ENCODE assay signal across 13 cellular contexts in the genomic region with DNA sequence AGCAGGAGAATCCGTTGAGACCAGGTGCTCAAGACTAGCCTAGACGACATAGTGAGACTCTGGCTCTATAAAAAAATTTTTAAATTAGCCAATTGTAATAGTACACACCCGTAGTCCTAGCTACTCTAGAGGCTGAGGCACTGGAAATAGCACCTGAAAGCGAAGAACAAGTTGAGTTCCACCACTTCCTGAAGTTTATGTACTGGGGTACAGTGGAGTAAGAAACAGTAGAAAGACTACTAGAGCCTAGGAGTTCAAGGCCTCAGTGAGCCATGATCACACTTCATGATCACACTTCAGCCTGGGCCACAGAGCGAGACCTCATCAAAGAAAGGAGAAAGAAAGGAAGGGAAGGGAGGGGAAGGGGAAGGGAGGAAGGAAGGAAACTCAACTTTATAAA. TPM values are rescaled to one million over a fixed set of nuclear protein-coding genes. Genes with fewer than 3 reads are reported as not detected.
DNase-seq lines count a peak whose midpoint lies in the region; ATAC-seq and TF ChIP-seq lines count a peak whose summit lies in the region.
"Had no signal": no experiment of that assay in that cellular context is flagged by ENCODE, and none has a peak within 500 bp of the region (broad histone marks: within the 10 kb centered on the region; RNA-seq: fewer than 3 reads in every experiment).

No MANE protein-coding gene starts in this region.

- no peaks in the 10 kb centered on the region for H3K27me3 ChIP-seq in naive thymus-derived CD4-positive, alpha-beta T cell (ENCODE audit: control insufficient read depth in 2 of 2, insufficient read depth in 2 of 2, low read length in 2 of 2)
- H3K27me3 ChIP-seq in gastroesophageal sphincter (no peaks in the 10 kb centered on the region), tibial nerve (no peaks in the 10 kb centered on the region)
- H3K27me3 ChIP-seq: esophagus squamous epithelium, thyroid gland had no signal

- no peaks in the 10 kb centered on the region for H3K9me3 Mint-ChIP-seq in T-helper 1 cell treated with Interleukin-12 subunit alpha and Interleukin-12 subunit beta and Interleukin-4 antibody, amounts not matched to agents 30 μg/mL and 1 μg/mL, for 36 hours
- no peaks in the 10 kb centered on the region for H3K9me3 Mint-ChIP-seq in activated CD4-positive, alpha-beta memory T cell treated with anti-CD3 and anti-CD28 coated beads, Interleukin-2, amount 10 ng/mL, durations not matched to agents 7 days and 5 days
- H3K9me3 Mint-ChIP-seq in naive thymus-derived CD4-positive, alpha-beta T cell: no peaks in the 10 kb centered on the region

- no peak for TF ChIP-seq CTCF in gastroesophageal sphincter (IDR thresholded peaks at IDR 0.05)
- TF ChIP-seq CTCF in tibial nerve (IDR thresholded peaks at IDR 0.05): no peak

- peaks cover 50% of the 10 kb centered on the region for H3K36me3 Mint-ChIP-seq in T-helper 1 cell treated with Interleukin-12 subunit alpha and Interleukin-12 subunit beta and Interleukin-4 antibody, amounts not matched to agents 30 μg/mL and 1 μg/mL, for 36 hours (ENCODE audit: low read depth)
- H3K36me3 Mint-ChIP-seq in activated CD4-positive, alpha-beta memory T cell treated with anti-CD3 and anti-CD28 coated beads, Interleukin-2, amount 10 ng/mL, durations not matched to agents 7 days and 5 days (ENCODE audit: low read depth): peaks cover 67% of the 10 kb centered on the region
- H3K36me3 Mint-ChIP-seq in naive thymus-derived CD4-positive, alpha-beta T cell: peaks cover 3 to 65% (median 27%) of the 10 kb centered on the region in 5 donors

- TF ChIP-seq EP300 in gastroesophageal sphincter (IDR thresholded peaks at IDR 0.05) (no peak), tibial nerve (IDR thresholded peaks at IDR 0.05) (no peak)

- no peak for DNase-seq in T-helper 1 cell
- no peak for DNase-seq in activated CD4-positive, alpha-beta memory T cell treated with anti-CD3 and anti-CD28 coated beads, Interleukin-2, amount 10 ng/mL, durations not matched to agents 7 days and 5 days
- peak in 4 of 9 donors; percentile 11 to 16 (median 15) for DNase-seq in naive thymus-derived CD4-positive, alpha-beta T cell
- no peak for DNase-seq in stimulated activated CD4-positive, alpha-beta T cell treated with anti-CD3 and anti-CD28 coated beads, Interleukin-12 subunit alpha, Interleukin-12 subunit beta, amount 100 ng/mL, for 4 hours
- DNase-seq in tibial nerve (ENCODE audit: low spot score in 2 of 2): no peak
- DNase-seq: 8988T; activated CD4-positive, CD25-positive, alpha-beta regulatory T cell treated with anti-CD3 and anti-CD28 coated beads, Interleukin-2, amount 50 U/mL, for 72 hours; Calu3; esophagus squamous epithelium; thyroid gland had no signal

- peaks cover 30% of the 10 kb centered on the region for H3K4me1 Mint-ChIP-seq in T-helper 1 cell treated with Interleukin-12 subunit alpha and Interleukin-12 subunit beta and Interleukin-4 antibody, amounts not matched to agents 30 μg/mL and 1 μg/mL, for 36 hours (ENCODE audit: low read depth)
- peaks cover 28% of the 10 kb centered on the region for H3K4me1 Mint-ChIP-seq in activated CD4-positive, alpha-beta memory T cell treated with anti-CD3 and anti-CD28 coated beads, Interleukin-2, amount 10 ng/mL, durations not matched to agents 7 days and 5 days
- peaks cover 40 to 86% (median 82%) of the 10 kb centered on the region in 7 donors for H3K4me1 Mint-ChIP-seq in naive thymus-derived CD4-positive, alpha-beta T cell

- no peak for TF ChIP-seq POLR2A in gastroesophageal sphincter (IDR thresholded peaks at IDR 0.05)
- TF ChIP-seq POLR2A in tibial nerve (IDR thresholded peaks at IDR 0.05): no peak

- WGBS in gastroesophageal sphincter (ENCODE audit: low coverage in 1 of 2), 2 donors: 94 to 100% methylated on average over 3 to 4 of the region's 5 CpGs
- 90 to 91% methylated on average over 5 of the region's 5 CpGs for WGBS in tibial nerve, 2 donors

- peaks cover 15 to 19% of the 10 kb centered on the region in 2 donors for H3K4me1 ChIP-seq in naive thymus-derived CD4-positive, alpha-beta T cell (ENCODE audit: control insufficient read depth in 2 of 2, insufficient read depth in 2 of 2, low read length in 2 of 2)
- H3K4me1 ChIP-seq in gastroesophageal sphincter (peaks cover 0 to 45% (median 0%) of the 10 kb centered on the region in 3 donors), tibial nerve (peaks cover 0 to 27% (median 0%) of the 10 kb centered on the region in 4 donors)
- H3K4me1 ChIP-seq: thyroid gland had no signal

- POLR2A ChIA-PET in activated CD4-positive, alpha-beta memory T cell treated with anti-CD3 and anti-CD28 coated beads, Interleukin-2, amount 10 ng/mL, durations not matched to agents 7 days and 5 days (lab: Charles Lee): interaction anchor here (0.9 to 2.7 kb wide), 4 partner anchors 9 to 19 kb away, joined by 3 to 10 read pairs (median 6); a partner anchor contains a TSS
- POLR2A ChIA-PET in naive thymus-derived CD4-positive, alpha-beta T cell (lab: Charles Lee): interaction anchor here (0.6 to 1.5 kb wide), 3 partner anchors 9 to 110 kb away, joined by 3 to 6 read pairs (median 5); no protein-coding TSS in a partner anchor

- H3K27me3 Mint-ChIP-seq in T-helper 1 cell treated with Interleukin-12 subunit alpha and Interleukin-12 subunit beta and Interleukin-4 antibody, amounts not matched to agents 30 μg/mL and 1 μg/mL, for 36 hours (ENCODE audit: low read depth): no peaks in the 10 kb centered on the region
- no peaks in the 10 kb centered on the region for H3K27me3 Mint-ChIP-seq in activated CD4-positive, alpha-beta memory T cell treated with anti-CD3 and anti-CD28 coated beads, Interleukin-2, amount 10 ng/mL, durations not matched to agents 7 days and 5 days
- H3K27me3 Mint-ChIP-seq in naive thymus-derived CD4-positive, alpha-beta T cell: no peaks in the 10 kb centered on the region

- no peak overlapping the region for H3K4me3 Mint-ChIP-seq in T-helper 1 cell treated with Interleukin-12 subunit alpha and Interleukin-12 subunit beta and Interleukin-4 antibody, amounts not matched to agents 30 μg/mL and 1 μg/mL, for 36 hours
- no peak overlapping the region for H3K4me3 Mint-ChIP-seq in activated CD4-positive, alpha-beta memory T cell treated with anti-CD3 and anti-CD28 coated beads, Interleukin-2, amount 10 ng/mL, durations not matched to agents 7 days and 5 days
- peak overlapping the region in 9 of 10 donors; percentile 1 to 65 (median 27) for H3K4me3 Mint-ChIP-seq in naive thymus-derived CD4-positive, alpha-beta T cell

- H3K9me3 ChIP-seq in naive thymus-derived CD4-positive, alpha-beta T cell (ENCODE audit: control insufficient read depth in 2 of 3, low read length in 3 of 3): no peaks in the 10 kb centered on the region
- no peaks in the 10 kb centered on the region for H3K9me3 ChIP-seq in gastroesophageal sphincter
- H3K9me3 ChIP-seq in tibial nerve: no peaks in the 10 kb centered on the region
- H3K9me3 ChIP-seq: esophagus squamous epithelium, thyroid gland had no signal

- peak overlapping the region; percentile 4 for H3K4me3 ChIP-seq in naive thymus-derived CD4-positive, alpha-beta T cell (ENCODE audit: low read length)
- H3K4me3 ChIP-seq in gastroesophageal sphincter (no peak overlapping the region), tibial nerve (no peak overlapping the region)
- H3K4me3 ChIP-seq: esophagus squamous epithelium, thyroid gland had no signal

- H3K36me3 ChIP-seq in naive thymus-derived CD4-positive, alpha-beta T cell (ENCODE audit: control insufficient read depth in 2 of 3, insufficient read depth in 3 of 3, low read length in 3 of 3): peaks cover 0 to 26% (median 2%) of the 10 kb centered on the region in 3 experiments
- H3K36me3 ChIP-seq in gastroesophageal sphincter (peaks cover 0 to 31% of the 10 kb centered on the region in 2 donors), tibial nerve (peaks cover 0 to 37% (median 0%) of the 10 kb centered on the region in 3 donors)

- intact Hi-C loops in naive thymus-derived CD4-positive, alpha-beta T cell (cut with micrococcal nuclease): no loop called here

- peak; percentile 41 for ATAC-seq in HG02610 (IDR thresholded peaks at IDR 0.05; ENCODE audit: unreplicated experiment)
- ATAC-seq in naive thymus-derived CD4-positive, alpha-beta T cell: peak; percentile 69
- ATAC-seq in gastroesophageal sphincter: no peak

- H3K27ac Mint-ChIP-seq in T-helper 1 cell treated with Interleukin-12 subunit alpha and Interleukin-12 subunit beta and Interleukin-4 antibody, amounts not matched to agents 30 μg/mL and 1 μg/mL, for 36 hours: peak overlapping the region; percentile 80
- H3K27ac Mint-ChIP-seq in activated CD4-positive, alpha-beta memory T cell treated with anti-CD3 and anti-CD28 coated beads, Interleukin-2, amount 10 ng/mL, durations not matched to agents 7 days and 5 days: peak overlapping the region; percentile 44
- peak overlapping the region; percentile 52 to 87 (median 76) for H3K27ac Mint-ChIP-seq in naive thymus-derived CD4-positive, alpha-beta T cell

- CTCF ChIA-PET in activated CD4-positive, alpha-beta memory T cell treated with anti-CD3 and anti-CD28 coated beads, Interleukin-2, amount 10 ng/mL, durations not matched to agents 7 days and 5 days (lab: Charles Lee): no interaction called here
- CTCF ChIA-PET in naive thymus-derived CD4-positive, alpha-beta T cell (lab: Charles Lee): interaction anchor here (1.0 kb wide), 1 partner anchor 33 kb away, joined by 3 read pairs; a partner anchor contains a TSS

- peak overlapping the region; percentile 45 for H3K27ac ChIP-seq in naive thymus-derived CD4-positive, alpha-beta T cell (ENCODE audit: low read depth, low read length)
- H3K27ac ChIP-seq in gastroesophageal sphincter (no peak overlapping the region), tibial nerve (no peak overlapping the region)
- H3K27ac ChIP-seq: esophagus squamous epithelium, thyroid gland had no signal

RNA-seq across cellular contexts. Expression of a gene that starts 19.8 kb away (rescaled TPM):
- 10 to 100 TPM; 27.9 to 32.1 TPM for total RNA-seq in activated CD4-positive, alpha-beta memory T cell treated with anti-CD3 and anti-CD28 coated beads, Interleukin-2, amount 10 ng/mL, durations not matched to agents 7 days and 5 days
- 10 to 100 TPM; 29.9 to 58.1 (median 42.0) TPM for total RNA-seq in naive thymus-derived CD4-positive, alpha-beta T cell
- polyA plus RNA-seq in naive thymus-derived CD4-positive, alpha-beta T cell: 10 to 100 TPM; 40.7 to 44.2 TPM
- total RNA-seq in gastroesophageal sphincter (10 to 100 TPM; 20.2 to 25.4 (median 22.6) TPM), tibial nerve (10 to 100 TPM; 18.9 to 33.9 (median 28.7) TPM)

RNA-seq across cellular contexts. Expression of a gene that starts 33.2 kb away (rescaled TPM):
- 10 to 100 TPM; 22.1 to 23.0 TPM for total RNA-seq in activated CD4-positive, alpha-beta memory T cell treated with anti-CD3 and anti-CD28 coated beads, Interleukin-2, amount 10 ng/mL, durations not matched to agents 7 days and 5 days
- total RNA-seq in naive thymus-derived CD4-positive, alpha-beta T cell: 10 to 100 TPM in 2 of 5 experiments, 1 to 10 TPM in 3; 2.5 to 21.0 (median 7.1) TPM
- polyA plus RNA-seq in naive thymus-derived CD4-positive, alpha-beta T cell: 1 to 10 TPM; 1.4 to 1.6 TPM
- total RNA-seq in gastroesophageal sphincter (10 to 100 TPM in 3 of 4 donors, 1 to 10 TPM in 1; 10.0 to 14.8 (median 11.1) TPM), tibial nerve (10 to 100 TPM; 11.3 to 23.3 (median 17.9) TPM)

Comparison
In these comparisons a context has a peak if more than half of its experiments do, and no peak if none do; other contexts are left out.
1. H3K4me3 Mint-ChIP-seq: peak in naive thymus-derived CD4-positive, alpha-beta T cell (9 of 10); none in T-helper 1 cell treated with Interleukin-12 subunit alpha and Interleukin-12 subunit beta and Interleukin-4 antibody, amounts not matched to agents 30 μg/mL and 1 μg/mL, for 36 hours (single experiment) and activated CD4-positive, alpha-beta memory T cell treated with anti-CD3 and anti-CD28 coated beads, Interleukin-2, amount 10 ng/mL, durations not matched to agents 7 days and 5 days (single experiment).
2. Peak in every context shown above with its lines, with median percentiles within 50 percentile points of each other: H3K27ac Mint-ChIP-seq.